ENCODE assay signal across 1 cellular context in the genomic region with DNA sequence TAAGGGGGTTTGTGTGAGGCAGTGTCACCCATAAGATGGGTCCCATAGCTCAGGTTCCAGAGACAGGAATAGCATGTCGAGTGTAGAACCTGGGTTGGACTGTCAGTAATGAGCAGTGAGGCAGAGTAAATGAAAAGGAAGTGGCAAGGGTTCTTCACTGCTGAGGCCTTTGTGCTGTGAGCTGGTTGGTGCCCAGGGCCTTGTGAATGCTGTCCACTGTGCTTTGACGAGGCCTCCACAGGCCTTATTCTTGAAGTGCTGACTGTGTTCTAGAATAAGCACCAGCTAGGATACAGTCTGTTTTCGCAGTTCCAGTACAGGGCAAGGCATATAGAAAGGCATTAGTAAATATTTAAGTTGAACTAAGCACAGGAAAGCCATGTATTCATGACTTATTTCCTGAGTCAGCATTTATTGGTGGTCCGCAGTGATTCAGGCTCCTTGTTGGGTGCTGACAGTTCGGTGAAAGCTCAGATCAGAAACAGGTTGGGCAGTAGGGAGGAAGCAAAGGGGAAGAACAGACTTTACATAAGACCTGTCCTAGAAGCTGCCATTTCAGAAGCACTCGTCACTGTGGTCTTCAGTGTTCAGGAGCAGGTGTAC.
TF ChIP-seq lines count a peak whose summit lies in the region.

No MANE protein-coding gene starts in this region.

TF ChIP-seq in WTC11, 78 proteins besides CTCF, POLR2A, EP300 and RAD21 (continued from another document):
- TF ChIP-seq, protein P1, sequence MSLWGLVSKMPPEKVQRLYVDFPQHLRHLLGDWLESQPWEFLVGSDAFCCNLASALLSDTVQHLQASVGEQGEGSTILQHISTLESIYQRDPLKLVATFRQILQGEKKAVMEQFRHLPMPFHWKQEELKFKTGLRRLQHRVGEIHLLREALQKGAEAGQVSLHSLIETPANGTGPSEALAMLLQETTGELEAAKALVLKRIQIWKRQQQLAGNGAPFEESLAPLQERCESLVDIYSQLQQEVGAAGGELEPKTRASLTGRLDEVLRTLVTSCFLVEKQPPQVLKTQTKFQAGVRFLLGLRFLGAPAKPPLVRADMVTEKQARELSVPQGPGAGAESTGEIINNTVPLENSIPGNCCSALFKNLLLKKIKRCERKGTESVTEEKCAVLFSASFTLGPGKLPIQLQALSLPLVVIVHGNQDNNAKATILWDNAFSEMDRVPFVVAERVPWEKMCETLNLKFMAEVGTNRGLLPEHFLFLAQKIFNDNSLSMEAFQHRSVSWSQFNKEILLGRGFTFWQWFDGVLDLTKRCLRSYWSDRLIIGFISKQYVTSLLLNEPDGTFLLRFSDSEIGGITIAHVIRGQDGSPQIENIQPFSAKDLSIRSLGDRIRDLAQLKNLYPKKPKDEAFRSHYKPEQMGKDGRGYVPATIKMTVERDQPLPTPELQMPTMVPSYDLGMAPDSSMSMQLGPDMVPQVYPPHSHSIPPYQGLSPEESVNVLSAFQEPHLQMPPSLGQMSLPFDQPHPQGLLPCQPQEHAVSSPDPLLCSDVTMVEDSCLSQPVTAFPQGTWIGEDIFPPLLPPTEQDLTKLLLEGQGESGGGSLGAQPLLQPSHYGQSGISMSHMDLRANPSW (CRISPR knock-in tag; conservative IDR thresholded peaks at IDR 0.05; ENCODE audit: low read depth) = no peak
- TF ChIP-seq ATF1 (CRISPR knock-in tag; IDR thresholded peaks at IDR 0.05) (no peak), NR3C1 (CRISPR knock-in tag; conservative IDR thresholded peaks at IDR 0.05; ENCODE audit: low read depth) (no peak), ZNF263 (CRISPR knock-in tag; IDR thresholded peaks at IDR 0.05; ENCODE audit: low read depth) (no peak), GTF2I (CRISPR knock-in tag; conservative IDR thresholded peaks at IDR 0.05) (no peak), HMGA2 (CRISPR knock-in tag; IDR thresholded peaks at IDR 0.05) (no peak), ZNF671 (CRISPR knock-in tag; IDR thresholded peaks at IDR 0.05) (no peak), ZNF232 (CRISPR knock-in tag; IDR thresholded peaks at IDR 0.05) (no peak), ZNF423 (CRISPR knock-in tag; IDR thresholded peaks at IDR 0.05) (no peak), ESRRA (CRISPR knock-in tag; IDR thresholded peaks at IDR 0.05; ENCODE audit: borderline replicate concordance) (no peak)
- TF ChIP-seq, protein P2, sequence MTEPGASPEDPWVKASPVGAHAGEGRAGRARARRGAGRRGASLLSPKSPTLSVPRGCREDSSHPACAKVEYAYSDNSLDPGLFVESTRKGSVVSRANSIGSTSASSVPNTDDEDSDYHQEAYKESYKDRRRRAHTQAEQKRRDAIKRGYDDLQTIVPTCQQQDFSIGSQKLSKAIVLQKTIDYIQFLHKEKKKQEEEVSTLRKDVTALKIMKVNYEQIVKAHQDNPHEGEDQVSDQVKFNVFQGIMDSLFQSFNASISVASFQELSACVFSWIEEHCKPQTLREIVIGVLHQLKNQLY (CRISPR knock-in tag; IDR thresholded peaks at IDR 0.05) = no peak
- TF ChIP-seq, protein P3, sequence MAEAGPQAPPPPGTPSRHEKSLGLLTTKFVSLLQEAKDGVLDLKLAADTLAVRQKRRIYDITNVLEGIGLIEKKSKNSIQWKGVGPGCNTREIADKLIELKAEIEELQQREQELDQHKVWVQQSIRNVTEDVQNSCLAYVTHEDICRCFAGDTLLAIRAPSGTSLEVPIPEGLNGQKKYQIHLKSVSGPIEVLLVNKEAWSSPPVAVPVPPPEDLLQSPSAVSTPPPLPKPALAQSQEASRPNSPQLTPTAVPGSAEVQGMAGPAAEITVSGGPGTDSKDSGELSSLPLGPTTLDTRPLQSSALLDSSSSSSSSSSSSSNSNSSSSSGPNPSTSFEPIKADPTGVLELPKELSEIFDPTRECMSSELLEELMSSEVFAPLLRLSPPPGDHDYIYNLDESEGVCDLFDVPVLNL (CRISPR knock-in tag; IDR thresholded peaks at IDR 0.05; ENCODE audit: borderline replicate concordance, low read depth) = no peak
- TF ChIP-seq, protein P4, sequence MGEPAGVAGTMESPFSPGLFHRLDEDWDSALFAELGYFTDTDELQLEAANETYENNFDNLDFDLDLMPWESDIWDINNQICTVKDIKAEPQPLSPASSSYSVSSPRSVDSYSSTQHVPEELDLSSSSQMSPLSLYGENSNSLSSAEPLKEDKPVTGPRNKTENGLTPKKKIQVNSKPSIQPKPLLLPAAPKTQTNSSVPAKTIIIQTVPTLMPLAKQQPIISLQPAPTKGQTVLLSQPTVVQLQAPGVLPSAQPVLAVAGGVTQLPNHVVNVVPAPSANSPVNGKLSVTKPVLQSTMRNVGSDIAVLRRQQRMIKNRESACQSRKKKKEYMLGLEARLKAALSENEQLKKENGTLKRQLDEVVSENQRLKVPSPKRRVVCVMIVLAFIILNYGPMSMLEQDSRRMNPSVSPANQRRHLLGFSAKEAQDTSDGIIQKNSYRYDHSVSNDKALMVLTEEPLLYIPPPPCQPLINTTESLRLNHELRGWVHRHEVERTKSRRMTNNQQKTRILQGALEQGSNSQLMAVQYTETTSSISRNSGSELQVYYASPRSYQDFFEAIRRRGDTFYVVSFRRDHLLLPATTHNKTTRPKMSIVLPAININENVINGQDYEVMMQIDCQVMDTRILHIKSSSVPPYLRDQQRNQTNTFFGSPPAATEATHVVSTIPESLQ (CRISPR knock-in tag; IDR thresholded peaks at IDR 0.05) = no peak
